In genomic region chr2:45652090-45653050, GRCh38 we compare ENCODE assay signal across 7 cellular contexts. TPM values are rescaled to one million over a fixed set of nuclear protein-coding genes. Genes with fewer than 3 reads are reported as not detected.
DNase-seq lines count a peak whose midpoint lies in the region; ATAC-seq, FAIRE-seq and TF ChIP-seq lines count a peak whose summit lies in the region.

No MANE protein-coding gene starts in this region.

- ATAC-seq in Right ventricle myocardium superior (ENCODE audit: poor library complexity) (no peak), pancreas (peak in 2 of 4 donors; percentile 1)

- FAIRE-seq in pancreas (lab: Jason Lieb, UNC) (no peak), HTR-8/SVneo (lab: Jason Lieb, UNC) (no peak)

- no peaks in the 10 kb centered on the region for H3K79me2 ChIP-seq in OCI-LY3 (ENCODE audit: low read length)

- no peaks in the 10 kb centered on the region for H4K20me1 ChIP-seq in OCI-LY3 (ENCODE audit: insufficient read depth, low read length)

- no peak overlapping the region for H2AFZ ChIP-seq in OCI-LY3 (ENCODE audit: low read depth, low read length)

- H3K36me3 ChIP-seq in OCI-LY3 (replicated peaks; ENCODE audit: low read depth, low read length) (no peaks in the 10 kb centered on the region), pancreas (no peaks in the 10 kb centered on the region)

- H3K9ac ChIP-seq in OCI-LY3 (ENCODE audit: low read length), result no peak overlapping the region

- H3K4me1 ChIP-seq in OCI-LY3 (ENCODE audit: low read length) (peaks cover 16% of the 10 kb centered on the region; the same call in 1 of the 2 replicates), pancreas (peaks cover 0 to 4% (median 3%) of the 10 kb centered on the region in 3 donors)

- in situ Hi-C loops in GM13976 (cut with MboI; ENCODE audit: low sequenced_read_pairs, unreplicated experiment), result no loop called here

- peak overlapping the region; percentile 92 for H3K4me3 ChIP-seq in OCI-LY3 (ENCODE audit: low read length)
- H3K4me3 ChIP-seq in pancreas, result peak overlapping the region; percentile 49 to 94 (median 86)

- H3K4me2 ChIP-seq in OCI-LY3 (ENCODE audit: low read length), result peak overlapping the region; percentile 67

- no peak for TF ChIP-seq CTCF in GM13976 (IDR thresholded peaks at IDR 0.05; ENCODE audit: borderline replicate concordance, control extremely low read depth, extremely low read depth, insufficient read depth, missing control alignments)
- TF ChIP-seq CTCF in OCI-LY3 (IDR thresholded peaks at IDR 0.05; ENCODE audit: low read depth, low read length), result no peak
- no peak for TF ChIP-seq CTCF in pancreas (IDR thresholded peaks at IDR 0.05)

- H3K27ac ChIP-seq in OCI-LY3 (ENCODE audit: low read length), result no peak overlapping the region
- H3K27ac ChIP-seq in pancreas, result peak overlapping the region in 2 of 4 donors; percentile 99

- H3K9me3 ChIP-seq in OCI-LY3 (ENCODE audit: insufficient read depth, low read length) (no peaks in the 10 kb centered on the region), pancreas (no peaks in the 10 kb centered on the region)

- H3K27me3 ChIP-seq in OCI-LY3 (ENCODE audit: low read depth, low read length) (peaks cover 41% of the 10 kb centered on the region), pancreas (no peaks in the 10 kb centered on the region)

- DNase-seq in GM13976 (ENCODE audit: low spot score) (peak; percentile 42), Right ventricle myocardium superior (peak; percentile 55), pancreas (peak; percentile 19 to 74 (median 38)), NCI-H1048 (lab: John Stamatoyannopoulos, UW) (no peak), HTR-8/SVneo (ENCODE audit: insufficient read length, low spot score) (no peak)
- DNase-seq in activated naive CD4-positive, alpha-beta T cell treated with anti-CD3 and anti-CD28 coated beads, Interleukin-2, amount 50 U/mL, for 16 hours, result peak; percentile 32

- 4 to 8% methylated on average over 54 of the region's 54 CpGs for WGBS in pancreas, 2 donors

- intact Hi-C loops in Right ventricle myocardium superior (cut with DNase I) (no loop called here), pancreas (cut with DNase I) (loop anchor here in 1 of 3 donors (5.0 kb wide), 1 partner anchor 125 kb away; no protein-coding TSS in a partner anchor)

RNA-seq across cellular contexts. Expression of gene PRKCE, which starts 0.9 kb away (rescaled TPM):
- total RNA-seq in Right ventricle myocardium superior (12.5 TPM), pancreas (10 to 100 TPM in 3 of 6 donors, 1 to 10 TPM in 3; 8.2 to 19.4 (median 10.2) TPM)
- 1 to 10 TPM; 4.0 to 5.8 TPM for polyA plus RNA-seq in pancreas

RNA-seq across cellular contexts. Expression of gene SRBD1, which starts 41.3 kb away (rescaled TPM):
- total RNA-seq in Right ventricle myocardium superior (6.6 TPM), pancreas (10 to 100 TPM in 5 of 6 donors, 1 to 10 TPM in 1; 9.7 to 15.4 (median 12.1) TPM)
- 1 to 10 TPM; 3.2 to 4.6 TPM for polyA plus RNA-seq in pancreas

Comparison
In these comparisons a context has a peak if more than half of its experiments do, and no peak if none do; other contexts are left out.
1. DNase-seq: peak in GM13976 (single experiment), activated naive CD4-positive, alpha-beta T cell treated with anti-CD3 and anti-CD28 coated beads, Interleukin-2, amount 50 U/mL, for 16 hours (single experiment), Right ventricle myocardium superior (single experiment) and pancreas (6 of 6); none in NCI-H1048 (single experiment) and HTR-8/SVneo (single experiment).